Comparison of ENCODE assay signal across 17 cellular contexts in the genomic region with DNA sequence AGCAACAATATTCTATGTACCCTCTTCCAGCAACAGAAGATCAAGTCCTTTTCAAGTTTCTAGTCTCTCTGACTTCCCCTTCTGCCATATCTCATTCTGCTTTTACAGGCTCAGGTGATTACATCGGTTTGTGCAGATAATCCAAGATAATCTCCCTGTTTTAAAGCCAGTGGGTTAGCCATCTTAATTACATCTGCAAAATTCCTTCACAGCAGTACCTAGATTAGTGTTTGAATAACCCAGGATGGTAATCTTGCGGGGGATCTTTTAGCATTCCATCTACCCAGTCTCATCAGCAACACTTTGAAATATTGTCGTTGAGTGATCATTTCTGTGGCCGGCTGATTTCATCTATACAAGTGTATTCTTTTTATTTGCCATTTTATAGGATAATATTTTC.
A peak's percentile ranks its signal among the peaks of the same experiment; 100 is the strongest.
DNase-seq lines count a peak whose midpoint lies in the region; ATAC-seq, FAIRE-seq and TF ChIP-seq lines count a peak whose summit lies in the region.
"Had no signal": no experiment of that assay in that cellular context is flagged by ENCODE, and none has a peak within 500 bp of the region (broad histone marks: within the 10 kb centered on the region; RNA-seq: fewer than 3 reads in every experiment).

No MANE protein-coding gene starts in this region.

- no peaks in the 10 kb centered on the region for H3K4me1 Mint-ChIP-seq in CD8-positive, alpha-beta memory T cell

- ATAC-seq in gastrocnemius medialis (no peak), GM18870 (IDR thresholded peaks at IDR 0.05; ENCODE audit: unreplicated experiment) (no peak)
- ATAC-seq: K562 had no signal

- H2BK120ac ChIP-seq in H1 (replicated peaks; ENCODE audit: low read depth, low read length) (no peak overlapping the region), mesendoderm (ENCODE audit: low read depth, low read length) (no peak overlapping the region)

- H2BK5ac ChIP-seq in H1 (ENCODE audit: low read depth, low read length) (no peak overlapping the region), mesendoderm (ENCODE audit: low read length) (no peak overlapping the region)

- H3K4me3 Mint-ChIP-seq in CD8-positive, alpha-beta memory T cell = no peak overlapping the region
- H3K4me3 Mint-ChIP-seq: CD4-positive, alpha-beta T cell had no signal

- no peak overlapping the region for H3K4ac ChIP-seq in H1 (replicated peaks; ENCODE audit: insufficient read length, low read depth, low read length)
- H3K4ac ChIP-seq in mesendoderm (ENCODE audit: low read depth, low read length) = no peak overlapping the region

- FAIRE-seq in D721Med (lab: Jason Lieb, UNC) = peak; percentile 79
- no peak for FAIRE-seq in H1 (lab: Jason Lieb, UNC)
- FAIRE-seq: A204.1, K562 had no signal

- peak overlapping the region; percentile 79; the same call in 1 of the 2 replicates for H2AFZ ChIP-seq in H1 (ENCODE audit: low read length)

- H3K79me2 ChIP-seq in H1 (ENCODE audit: control insufficient read depth in 1 of 2, insufficient read depth in 2 of 2, low read length in 2 of 2) (no peaks in the 10 kb centered on the region), mesendoderm (ENCODE audit: control insufficient read depth, insufficient read depth, low read length) (no peaks in the 10 kb centered on the region)

- H3K9me3 ChIP-seq in H1 (ENCODE audit: insufficient read depth in 2 of 2, low read depth in 1 of 2, low read length in 1 of 2) (no peaks in the 10 kb centered on the region), gastrocnemius medialis (no peaks in the 10 kb centered on the region)
- H3K9me3 ChIP-seq in CD8-positive, alpha-beta memory T cell (ENCODE audit: low read length) = no peaks in the 10 kb centered on the region
- H3K9me3 ChIP-seq: HAP-1 had no signal

- no peaks in the 10 kb centered on the region for H3K23me2 ChIP-seq in H1 (ENCODE audit: low read depth, low read length)

- no peak overlapping the region for H2BK15ac ChIP-seq in H1 (ENCODE audit: low read length)
- no peak overlapping the region for H2BK15ac ChIP-seq in mesendoderm (replicated peaks; ENCODE audit: low read depth)

- H4K5ac ChIP-seq in H1 (ENCODE audit: insufficient read length, low read depth, low read length) (no peak overlapping the region), mesendoderm (ENCODE audit: low read length) (no peak overlapping the region)

- intact Hi-C loops in gastrocnemius medialis (cut with DNase I; ENCODE audit: low total_unique reads) = no loop called here

- H3K27me3 Mint-ChIP-seq in CD8-positive, alpha-beta memory T cell = no peaks in the 10 kb centered on the region

- no peak overlapping the region for H3K18ac ChIP-seq in H1 (ENCODE audit: extremely low read depth, low read length)
- H3K18ac ChIP-seq in mesendoderm (ENCODE audit: low read length) = peak overlapping the region; percentile 76

- no peaks in the 10 kb centered on the region for H3K4me1 ChIP-seq in H1 (replicated peaks in 1 of 4; ENCODE audit: control insufficient read depth in 3 of 4, insufficient read depth in 4 of 4, low read length in 3 of 4)
- peaks cover 3% of the 10 kb centered on the region for H3K4me1 ChIP-seq in mesendoderm (ENCODE audit: control insufficient read depth, low read depth, low read length)
- peaks cover 50 to 60% of the 10 kb centered on the region in 2 donors for H3K4me1 ChIP-seq in gastrocnemius medialis
- no peaks in the 10 kb centered on the region for H3K4me1 ChIP-seq in CD8-positive, alpha-beta memory T cell (ENCODE audit: insufficient read depth, low read length)
- H3K4me1 ChIP-seq: HAP-1 had no signal

- H3K27me3 ChIP-seq in H1 (replicated peaks in 1 of 4; ENCODE audit: control insufficient read depth in 3 of 4, extremely low read depth in 1 of 4, insufficient read depth in 3 of 4, low read length in 3 of 4) = no peaks in the 10 kb centered on the region
- no peaks in the 10 kb centered on the region for H3K27me3 ChIP-seq in mesendoderm (ENCODE audit: insufficient read depth, low read length, poor library complexity)
- no peaks in the 10 kb centered on the region for H3K27me3 ChIP-seq in gastrocnemius medialis
- H3K27me3 ChIP-seq in CD8-positive, alpha-beta memory T cell (ENCODE audit: insufficient read depth, low read length, poor library complexity, severe bottlenecking) = no peaks in the 10 kb centered on the region

- H4K91ac ChIP-seq in H1 (replicated peaks; ENCODE audit: insufficient read length, low read length) = no peak overlapping the region

- TF ChIP-seq EP300 in H1 (IDR thresholded peaks at IDR 0.05; ENCODE audit: borderline replicate concordance in 1 of 2, low read depth in 2 of 2, low read length in 2 of 2) = no peak

- H3K36me3 ChIP-seq in H1 (ENCODE audit: control insufficient read depth in 2 of 4, insufficient read depth in 4 of 4, low read length in 3 of 4) (no peaks in the 10 kb centered on the region), mesendoderm (ENCODE audit: control insufficient read depth, insufficient read depth, low read length) (no peaks in the 10 kb centered on the region), gastrocnemius medialis (no peaks in the 10 kb centered on the region)
- no peaks in the 10 kb centered on the region for H3K36me3 ChIP-seq in CD8-positive, alpha-beta memory T cell (ENCODE audit: insufficient read depth, low read length)
- H3K36me3 ChIP-seq: HAP-1 had no signal

- POLR2A ChIA-PET in H1 (lab: Charles Lee; ENCODE audit: partially characterized antibody) = no interaction called here
- POLR2A ChIA-PET in CD8-positive, alpha-beta memory T cell (lab: Charles Lee) = no interaction called here

- no peak overlapping the region for H2BK12ac ChIP-seq in H1 (ENCODE audit: low read depth, low read length)

- H3K56ac ChIP-seq in H1 (replicated peaks; ENCODE audit: insufficient read length, low read depth, low read length) (no peak overlapping the region), mesendoderm (ENCODE audit: low read length) (no peak overlapping the region)

- WGBS in H1 (ENCODE audit: extremely low coverage in 1 of 2, insufficient coverage in 1 of 2, insufficient read length in 1 of 2, insufficient replicate concordance in 2 of 2, low coverage in 1 of 2, low lambda C conversion rate in 2 of 2, missing lambda C conversion rate in 1 of 2), 2 experiments = 78% methylated on average over 4 of the region's 4 CpGs; no CpG with 5 or more reads in 1 of the 2 experiments
- no CpG with 5 or more reads among the region's 4 CpGs for WGBS in mesendoderm (ENCODE audit: extremely low coverage, insufficient coverage, low lambda C conversion rate)

- CTCF ChIA-PET in H1 (lab: Charles Lee; ENCODE audit: partially characterized antibody) = no interaction called here
- CTCF ChIA-PET in CD8-positive, alpha-beta memory T cell (lab: Charles Lee) = no interaction called here

- H3K27ac Mint-ChIP-seq in CD8-positive, alpha-beta memory T cell = no peak overlapping the region
- H3K27ac Mint-ChIP-seq: CD4-positive, alpha-beta T cell had no signal

- no peaks in the 10 kb centered on the region for H3K79me1 ChIP-seq in H1 (ENCODE audit: low read depth, low read length)
- H3K79me1 ChIP-seq in mesendoderm (ENCODE audit: low read length) = no peaks in the 10 kb centered on the region

- no peaks in the 10 kb centered on the region for H3K9me3 Mint-ChIP-seq in CD8-positive, alpha-beta memory T cell
- H3K9me3 Mint-ChIP-seq: CD4-positive, alpha-beta T cell had no signal

- H2AK5ac ChIP-seq in H1 (ENCODE audit: low read depth, low read length) = no peak overlapping the region
- H2AK5ac ChIP-seq in mesendoderm (ENCODE audit: low read length) = no peak overlapping the region

- H3K14ac ChIP-seq in H1 (ENCODE audit: insufficient read length) = no peak overlapping the region

- TF ChIP-seq CTCF in D721Med (IDR thresholded peaks at IDR 0.05; ENCODE audit: insufficient read depth, missing control alignments) (no peak), H1 (IDR thresholded peaks at IDR 0.05; ENCODE audit: control extremely low read depth in 1 of 3, insufficient read depth in 1 of 3, low read depth in 1 of 3, low read length in 3 of 3) (no peak), gastrocnemius medialis (IDR thresholded peaks at IDR 0.05 in 4 of 5, conservative IDR thresholded peaks at IDR 0.05 in 1 of 5) (no peak)

- H3K9ac ChIP-seq in H1 (replicated peaks in 1 of 4; ENCODE audit: extremely low read depth in 1 of 4, low read depth in 3 of 4, low read length in 3 of 4) (no peak overlapping the region), mesendoderm (ENCODE audit: low read length) (no peak overlapping the region)

- H3K27ac ChIP-seq in H1 (ENCODE audit: low read depth, low read length) (no peak overlapping the region), mesendoderm (ENCODE audit: low read depth, low read length) (no peak overlapping the region), gastrocnemius medialis (peak overlapping the region; percentile 82 to 89 (median 88))
- no peak overlapping the region for H3K27ac ChIP-seq in CD8-positive, alpha-beta memory T cell (ENCODE audit: low read depth, low read length)
- H3K27ac ChIP-seq: C4-2B, HL-60 had no signal

- no peak overlapping the region for H3K4me3 ChIP-seq in H1 (ENCODE audit: extremely low read depth in 1 of 4, insufficient read depth in 2 of 4, low read depth in 3 of 4, low read length in 4 of 4)
- H3K4me3 ChIP-seq in mesendoderm (ENCODE audit: low read length) = no peak overlapping the region
- H3K4me3 ChIP-seq in gastrocnemius medialis = no peak overlapping the region
- H3K4me3 ChIP-seq in CD8-positive, alpha-beta memory T cell (ENCODE audit: low read length) = no peak overlapping the region
- H3K4me3 ChIP-seq: HAP-1, K562 had no signal

- H3K4me2 ChIP-seq in H1 (ENCODE audit: insufficient read depth in 1 of 2, low read depth in 2 of 2, low read length in 2 of 2) (no peak overlapping the region), mesendoderm (ENCODE audit: low read length) (no peak overlapping the region)

- H3K23ac ChIP-seq in H1 (ENCODE audit: insufficient read length) = no peak overlapping the region
- no peak overlapping the region for H3K23ac ChIP-seq in mesendoderm (ENCODE audit: low read length)

- TF ChIP-seq POLR2A in H1 (IDR thresholded peaks at IDR 0.05; ENCODE audit: control extremely low read depth in 1 of 2, low read depth in 2 of 2, low read length in 2 of 2) = no peak
- no peak for TF ChIP-seq POLR2A in gastrocnemius medialis (IDR thresholded peaks at IDR 0.05)

- H4K8ac ChIP-seq in H1 (ENCODE audit: extremely low read depth, insufficient read depth, low read length) (no peak overlapping the region), mesendoderm (ENCODE audit: low read depth, low read length) (no peak overlapping the region)

- no peaks in the 10 kb centered on the region for H4K20me1 ChIP-seq in H1 (replicated peaks in 1 of 2; ENCODE audit: control insufficient read depth in 1 of 2, insufficient read depth in 2 of 2, low read length in 2 of 2)

- in situ Hi-C loops in gastrocnemius medialis (cut with MboI; ENCODE audit: low sequenced_read_pairs in 4 of 4) = no loop called here

- H2BK20ac ChIP-seq in H1 (ENCODE audit: low read length) = no peak overlapping the region

- TF ChIP-seq RAD21 in H1 (IDR thresholded peaks at IDR 0.05 in 1 of 2, conservative IDR thresholded peaks at IDR 0.05 in 1 of 2; ENCODE audit: low read depth in 2 of 2, low read length in 2 of 2) = no peak

- no peaks in the 10 kb centered on the region for H3K36me3 Mint-ChIP-seq in CD8-positive, alpha-beta memory T cell

- DNase-seq in D721Med (ENCODE audit: insufficient read length, low spot score) (no peak), H1 (ENCODE audit: low read depth in 1 of 2, low spot score in 2 of 2) (no peak), mesendoderm (peak; percentile 88), gastrocnemius medialis (no peak), NOMO-1 (lab: John Stamatoyannopoulos, UW; ENCODE audit: unreplicated experiment in 2 of 2) (no peak)
- no peak for DNase-seq in CD8-positive, alpha-beta memory T cell
- DNase-seq: ACHN; CD4-positive, alpha-beta T cell; DMS79 treated with DMSO at 0.1 percent for 48 hours; GF-D8; IMR-90 had no signal

Comparison
In these comparisons a context has a peak if more than half of its experiments do, and no peak if none do; other contexts are left out.
1. H3K27ac ChIP-seq: peak in gastrocnemius medialis (4 of 4); none in H1 (single experiment), mesendoderm (single experiment) and CD8-positive, alpha-beta memory T cell (single experiment).